In genomic region chr6:105488521-105489212, GRCh38 we compare ENCODE assay signal across 1 cellular context.
TF ChIP-seq lines count a peak whose summit lies in the region.

No MANE protein-coding gene starts in this region.

TF ChIP-seq in H1, 55 proteins besides CTCF, POLR2A, EP300 and RAD21 (continued from another document):
- TF ChIP-seq CHD7 (IDR thresholded peaks at IDR 0.05; ENCODE audit: insufficient replicate concordance, low read length) (no peak), SRF (IDR thresholded peaks at IDR 0.05; ENCODE audit: low read depth, low read length) (no peak), GABPA (IDR thresholded peaks at IDR 0.05; ENCODE audit: borderline replicate concordance, insufficient read depth, low read length) (no peak), RXRA (IDR thresholded peaks at IDR 0.05; ENCODE audit: insufficient read depth, low read depth, low read length) (no peak), POLR2AphosphoS5 (IDR thresholded peaks at IDR 0.05; ENCODE audit: low read depth, low read length) (no peak), TAF7 (optimal IDR thresholded peaks at IDR 0.05; ENCODE audit: borderline replicate concordance, low read depth, low read length) (no peak), TEAD4 (IDR thresholded peaks at IDR 0.05; ENCODE audit: low read depth, low read length) (no peak), SIRT6 (IDR thresholded peaks at IDR 0.05; ENCODE audit: low read length) (no peak)
